ENCODE assay signal across 27 cellular contexts in the genomic region with DNA sequence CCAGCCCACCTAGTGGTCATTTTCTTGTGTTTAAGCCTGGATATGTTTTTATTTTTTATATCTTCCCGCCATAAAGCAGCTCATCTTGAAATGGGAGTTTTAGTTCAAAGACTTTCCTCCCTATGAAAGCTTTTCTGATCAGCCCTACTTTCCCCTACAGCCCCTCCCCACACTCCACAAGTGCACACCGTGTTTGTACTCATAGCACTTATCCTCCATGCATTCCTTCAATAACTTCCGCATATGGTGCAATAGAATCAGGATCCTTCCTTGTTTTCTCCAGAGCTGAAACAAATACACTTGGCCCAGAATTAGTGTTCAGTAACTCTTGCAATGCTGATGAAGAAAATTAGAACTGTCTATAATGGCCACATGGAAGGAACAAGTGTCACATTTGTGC.
"Had no signal": no experiment of that assay in that cellular context is flagged by ENCODE, and none has a peak within 500 bp of the region (broad histone marks: within the 10 kb centered on the region; RNA-seq: fewer than 3 reads in every experiment).

No MANE protein-coding gene starts in this region.

- FAIRE-seq: endothelial cell of umbilical vein, kidney, TTC549 had no signal

- H3K4me3 ChIP-seq: adrenal gland, body of pancreas, cardiac muscle cell, spleen, transverse colon had no signal

- ATAC-seq: body of pancreas, esophagus mucosa, right cardiac atrium had no signal

- H3K9me3 ChIP-seq: adrenal gland, body of pancreas, spleen, transverse colon had no signal

- H3K27ac Mint-ChIP-seq: activated naive CD4-positive, alpha-beta T cell treated with anti-CD3 and anti-CD28 coated beads for 36 hours; activated naive CD8-positive, alpha-beta T cell treated with anti-CD3 and anti-CD28 coated beads for 36 hours; activated T-helper 1 cell treated with anti-CD3 and anti-CD28 coated beads, Interleukin-12 subunit alpha, Interleukin-12 subunit beta, Interleukin-2, Interleukin-4 antibody, amounts not matched to agents 30 ng/mL and 10 ng/mL and 1 ng/mL, durations not matched to agents 14 hours and 24 hours and 36 hours; nephron; T-helper 1 cell treated with Interleukin-12 subunit alpha and Interleukin-12 subunit beta and Interleukin-4 antibody, amounts not matched to agents 30 μg/mL and 1 μg/mL, for 36 hours had no signal

- H3K36me3 ChIP-seq: adrenal gland, cardiac muscle cell, spleen, transverse colon had no signal

- H3K27ac ChIP-seq: adrenal gland, body of pancreas, cardiac muscle cell, spleen, transverse colon, VCaP had no signal

- H3K9me3 Mint-ChIP-seq: activated naive CD4-positive, alpha-beta T cell treated with anti-CD3 and anti-CD28 coated beads for 36 hours; activated naive CD8-positive, alpha-beta T cell treated with anti-CD3 and anti-CD28 coated beads for 36 hours; activated T-helper 1 cell treated with anti-CD3 and anti-CD28 coated beads, Interleukin-12 subunit alpha, Interleukin-12 subunit beta, Interleukin-2, Interleukin-4 antibody, amounts not matched to agents 30 ng/mL and 10 ng/mL and 1 ng/mL, durations not matched to agents 14 hours and 24 hours and 36 hours; immature natural killer cell; nephron; T-helper 1 cell treated with Interleukin-12 subunit alpha and Interleukin-12 subunit beta and Interleukin-4 antibody, amounts not matched to agents 30 μg/mL and 1 μg/mL, for 36 hours had no signal

- H3K4me1 ChIP-seq: adrenal gland, spleen had no signal

- H3K36me3 Mint-ChIP-seq: activated naive CD8-positive, alpha-beta T cell treated with anti-CD3 and anti-CD28 coated beads for 36 hours; immature natural killer cell had no signal

- H3K4me1 Mint-ChIP-seq: immature natural killer cell had no signal

- H3K27me3 ChIP-seq: adrenal gland, body of pancreas, cardiac muscle cell, transverse colon had no signal

- DNase-seq: activated CD4-positive, alpha-beta T cell treated with anti-CD3 and anti-CD28 coated beads for 4 hours; activated CD4-positive, alpha-beta T cell treated with anti-CD3 and anti-CD28 coated beads, Interleukin-2, amount 50 U/mL, for 48 hours; activated CD8-positive, alpha-beta memory T cell treated with anti-CD3 and anti-CD28 coated beads for 24 hours; activated effector memory CD4-positive, alpha-beta T cell treated with anti-CD3 and anti-CD28 coated beads, Interleukin-2, amount 50 U/mL, for 16 hours; activated naive CD4-positive, alpha-beta T cell treated with anti-CD3 and anti-CD28 coated beads for 36 hours; activated naive CD8-positive, alpha-beta T cell treated with anti-CD3 and anti-CD28 coated beads for 36 hours; adrenal gland; aorta; body of pancreas; foreskin fibroblast; head of caudate nucleus; hypothalamus; immature natural killer cell; kidney; right cardiac atrium; spleen; stimulated activated naive CD4-positive, alpha-beta T cell; T-helper 9 cell; transverse colon had no signal

- H3K4me3 Mint-ChIP-seq: activated naive CD4-positive, alpha-beta T cell treated with anti-CD3 and anti-CD28 coated beads for 36 hours; activated naive CD8-positive, alpha-beta T cell treated with anti-CD3 and anti-CD28 coated beads for 36 hours; activated T-helper 1 cell treated with anti-CD3 and anti-CD28 coated beads, Interleukin-12 subunit alpha, Interleukin-12 subunit beta, Interleukin-2, Interleukin-4 antibody, amounts not matched to agents 30 ng/mL and 10 ng/mL and 1 ng/mL, durations not matched to agents 14 hours and 24 hours and 36 hours; immature natural killer cell; nephron; T-helper 1 cell treated with Interleukin-12 subunit alpha and Interleukin-12 subunit beta and Interleukin-4 antibody, amounts not matched to agents 30 μg/mL and 1 μg/mL, for 36 hours had no signal
